ENCODE assay signal across 29 cellular contexts in genomic region chr6:1037430-1037829, GRCh38.
"Had no signal": no experiment of that assay in that cellular context is flagged by ENCODE, and none has a peak within 500 bp of the region (broad histone marks: within the 10 kb centered on the region; RNA-seq: fewer than 3 reads in every experiment).

No MANE protein-coding gene starts in this region.

- H3K4me1 ChIP-seq: parathyroid adenoma, psoas muscle, sigmoid colon, tibial nerve, upper lobe of left lung had no signal

- H2AFZ ChIP-seq: parathyroid adenoma had no signal

- H3K4me3 ChIP-seq: ovary, psoas muscle, right lobe of liver, sigmoid colon, stomach, thoracic aorta, thyroid gland, tibial nerve, upper lobe of left lung had no signal

- FAIRE-seq: small intestine, urothelium cell line had no signal

- H3K27ac ChIP-seq: ovary, parathyroid adenoma, psoas muscle, right lobe of liver, sigmoid colon, stomach, thoracic aorta, thyroid gland, tibial nerve, upper lobe of left lung had no signal

- H3K36me3 ChIP-seq: ovary, right lobe of liver, sigmoid colon, stomach, thoracic aorta, thyroid gland, tibial nerve, upper lobe of left lung had no signal

- H3K27me3 ChIP-seq: ovary, right lobe of liver, sigmoid colon, thyroid gland, tibial nerve, upper lobe of left lung had no signal

- ATAC-seq: naive thymus-derived CD4-positive, alpha-beta T cell; natural killer cell; psoas muscle; right cardiac atrium; stimulated activated effector memory CD8-positive, alpha-beta T cell treated with anti-CD3 and anti-CD28 coated beads, Interleukin-12 subunit alpha, Interleukin-12 subunit beta, amount 100 ng/mL, for 72 hours; stimulated activated naive B cell treated with anti-CD40 and anti-IgM and Interleukin-4, amounts not matched to agents 10 μg/mL and 1 μg/mL and 100 μg/mL, for 72 hours had no signal

- H3K9me3 ChIP-seq: ovary, right lobe of liver, sigmoid colon, thoracic aorta, thyroid gland, tibial nerve, upper lobe of left lung had no signal

- DNase-seq: naive thymus-derived CD4-positive, alpha-beta T cell; natural killer cell; occipital lobe; ovary; posterior cingulate gyrus; psoas muscle; right cardiac atrium; right lobe of liver; sigmoid colon; small intestine; stimulated activated CD4-positive, alpha-beta T cell treated with anti-CD3 and anti-CD28 coated beads, Interleukin-15, amount 100 ng/mL, for 24 hours; stimulated activated CD4-positive, alpha-beta T cell treated with anti-CD3 and anti-CD28 coated beads, Interleukin-2, amount 100 ng/mL, for 24 hours; stimulated activated CD4-positive, alpha-beta T cell treated with anti-CD3 and anti-CD28 coated beads, Interleukin-2, amount 100 ng/mL, for 48 hours; stimulated activated CD4-positive, alpha-beta T cell treated with anti-CD3 and anti-CD28 coated beads, Interleukin-4, amount 100 ng/mL, for 24 hours; stimulated activated naive B cell treated with anti-CD40 and anti-IgM and Interleukin-4, amounts not matched to agents 10 μg/mL and 1 μg/mL and 100 μg/mL, for 72 hours; stimulated activated naive CD4-positive, alpha-beta T cell treated with Interleukin-2 at 50 U/mL for 16 hours; stomach; thyroid gland; trophoblast cell; upper lobe of left lung had no signal

- H3K9ac ChIP-seq: parathyroid adenoma had no signal

- H3K27ac Mint-ChIP-seq: naive thymus-derived CD4-positive, alpha-beta T cell; natural killer cell; nephron; progenitor cell of endocrine pancreas; stimulated activated effector memory CD8-positive, alpha-beta T cell treated with anti-CD3 and anti-CD28 coated beads, Interleukin-12 subunit alpha, Interleukin-12 subunit beta, amount 100 ng/mL, for 72 hours; stimulated activated naive B cell treated with anti-CD40 and anti-IgM and Interleukin-4, amounts not matched to agents 10 μg/mL and 1 μg/mL and 100 μg/mL, for 72 hours; stimulated activated naive CD8-positive, alpha-beta T cell treated with anti-CD3 and anti-CD28 coated beads, Interleukin-15, Interleukin-2, amounts not matched to agents 100 ng/mL and 50 ng/mL, for 24 hours had no signal

- H3K9me3 Mint-ChIP-seq: natural killer cell; neural crest cell; stimulated activated naive B cell treated with anti-CD40 and anti-IgM and Interleukin-4, amounts not matched to agents 10 μg/mL and 1 μg/mL and 100 μg/mL, for 72 hours; stimulated activated naive CD8-positive, alpha-beta T cell treated with anti-CD3 and anti-CD28 coated beads, Interleukin-15, Interleukin-2, amounts not matched to agents 100 ng/mL and 50 ng/mL, for 24 hours had no signal

- H3K36me3 Mint-ChIP-seq: naive thymus-derived CD4-positive, alpha-beta T cell; natural killer cell; stimulated activated effector memory CD8-positive, alpha-beta T cell treated with anti-CD3 and anti-CD28 coated beads, Interleukin-12 subunit alpha, Interleukin-12 subunit beta, amount 100 ng/mL, for 72 hours; stimulated activated naive B cell treated with anti-CD40 and anti-IgM and Interleukin-4, amounts not matched to agents 10 μg/mL and 1 μg/mL and 100 μg/mL, for 72 hours had no signal

- H3K79me2 ChIP-seq: parathyroid adenoma had no signal
